ENCODE assay signal across 8 cellular contexts in genomic region chr1:153535664-153536585, GRCh38. TPM values are rescaled to one million over a fixed set of nuclear protein-coding genes. Genes with fewer than 3 reads are reported as not detected.
A peak's percentile ranks its signal among the peaks of the same experiment; 100 is the strongest.
DNase-seq lines count a peak whose midpoint lies in the region; ATAC-seq and TF ChIP-seq lines count a peak whose summit lies in the region.

TSS of gene S100A6 (minus strand) at chr1:153535991. CDS start at chr1:153535339, 652 bp downstream.

- H3K4me1 Mint-ChIP-seq in activated naive CD8-positive, alpha-beta T cell treated with anti-CD3 and anti-CD28 coated beads, Interleukin-2, amount 10 ng/mL, durations not matched to agents 7 days and 5 days, result peaks cover 60% of the 10 kb centered on the region

- H3K36me3 Mint-ChIP-seq in activated naive CD8-positive, alpha-beta T cell treated with anti-CD3 and anti-CD28 coated beads, Interleukin-2, amount 10 ng/mL, durations not matched to agents 7 days and 5 days, result peaks cover 6% of the 10 kb centered on the region

- H3F3A ChIP-seq in DOHH2 (ENCODE audit: control insufficient read depth, insufficient read depth), result no peaks in the 10 kb centered on the region

- peak within 1 kb of the TSS; percentile 48 for H3K4me3 ChIP-seq in DOHH2 (ENCODE audit: low read length)
- H3K4me3 ChIP-seq in HUES6 (ENCODE audit: low read depth, low read length), result peak within 1 kb of the TSS; percentile 55

- peak within 1 kb of the TSS; percentile 14 for H3K9ac ChIP-seq in HUES6 (ENCODE audit: low read length)

- H3K9me2 ChIP-seq in DOHH2 (replicated peaks; ENCODE audit: control insufficient read depth, low read length), result no peaks in the 10 kb centered on the region

- no peak within 1 kb of the TSS for H3K27ac ChIP-seq in DOHH2 (ENCODE audit: low read depth, low read length)
- H3K27ac ChIP-seq in HUES6 (ENCODE audit: low read depth, low read length), result no peak within 1 kb of the TSS
- peak within 1 kb of the TSS; percentile 78 for H3K27ac ChIP-seq in substantia nigra (ENCODE audit: low read depth, low read length, poor library complexity, severe bottlenecking)

- TF ChIP-seq CTCF in DOHH2 (IDR thresholded peaks at IDR 0.05; ENCODE audit: low read depth, low read length, poor library complexity, severe bottlenecking), result no peak
- no peak for TF ChIP-seq CTCF in omental fat pad (IDR thresholded peaks at IDR 0.05)

- no peaks in the 10 kb centered on the region for H3K27me3 Mint-ChIP-seq in activated naive CD8-positive, alpha-beta T cell treated with anti-CD3 and anti-CD28 coated beads, Interleukin-2, amount 10 ng/mL, durations not matched to agents 7 days and 5 days

- no peaks in the 10 kb centered on the region for H3K9me3 Mint-ChIP-seq in activated naive CD8-positive, alpha-beta T cell treated with anti-CD3 and anti-CD28 coated beads, Interleukin-2, amount 10 ng/mL, durations not matched to agents 7 days and 5 days

- peak; percentile 74 for DNase-seq in T follicular helper cell (ENCODE audit: low read depth)
- peak; percentile 81 for DNase-seq in activated naive CD8-positive, alpha-beta T cell treated with anti-CD3 and anti-CD28 coated beads, Interleukin-2, amount 10 ng/mL, durations not matched to agents 7 days and 5 days
- no peak for DNase-seq in glomerular endothelial cell (ENCODE audit: extremely low read depth, low read depth, low spot score)
- peak; percentile 60 for DNase-seq in omental fat pad (ENCODE audit: low spot score)
- DNase-seq in substantia nigra (lab: John Stamatoyannopoulos, UW), result peak in 39 of 49 donors; percentile 14 to 95 (median 42)
- DNase-seq in NCI-H187 (lab: John Stamatoyannopoulos, UW), result no peak

- peak within 1 kb of the TSS; percentile 62 for H3K4me2 ChIP-seq in DOHH2 (ENCODE audit: low read length)

- ATAC-seq in activated naive CD8-positive, alpha-beta T cell treated with anti-CD3 and anti-CD28 coated beads, Interleukin-2, amount 10 ng/mL, durations not matched to agents 7 days and 5 days (ENCODE audit: low read depth), result peak; percentile 78
- peak; percentile 75 for ATAC-seq in omental fat pad (ENCODE audit: low FRiP score)

- no peaks in the 10 kb centered on the region for H3K9me3 ChIP-seq in DOHH2 (ENCODE audit: control insufficient read depth, insufficient read depth, low read length)
- H3K9me3 ChIP-seq in HUES6 (ENCODE audit: control insufficient read depth, insufficient read depth, low read depth, low read length), result no peaks in the 10 kb centered on the region

- H3K36me3 ChIP-seq in DOHH2 (ENCODE audit: control insufficient read depth, low read length), result no peaks in the 10 kb centered on the region
- H3K36me3 ChIP-seq in HUES6 (ENCODE audit: control insufficient read depth, insufficient read depth, low read length), result no peaks in the 10 kb centered on the region

- POLR2A ChIA-PET in activated naive CD8-positive, alpha-beta T cell treated with anti-CD3 and anti-CD28 coated beads, Interleukin-2, amount 10 ng/mL, durations not matched to agents 7 days and 5 days (lab: Charles Lee), result interaction anchor here (0.8 to 6.8 kb wide), 15 partner anchors 9 to 442 kb away, joined by 3 to 140 read pairs (median 5); partner anchors contain the start of genes CHTOP, JTB, S100A2 and S100A4

- no peaks in the 10 kb centered on the region for H3K79me2 ChIP-seq in DOHH2 (ENCODE audit: control insufficient read depth, low read length)

- peaks cover 6% of the 10 kb centered on the region; the same call in 1 of the 2 replicates for H3K4me1 ChIP-seq in DOHH2 (ENCODE audit: control insufficient read depth, low read length)
- H3K4me1 ChIP-seq in HUES6 (ENCODE audit: control insufficient read depth, insufficient read depth, low read length), result peaks cover 34% of the 10 kb centered on the region

- H3K27me3 ChIP-seq in DOHH2 (ENCODE audit: control insufficient read depth, low read length) (peaks cover 32% of the 10 kb centered on the region), HUES6 (ENCODE audit: control insufficient read depth, insufficient read depth, low read length) (peaks cover 16% of the 10 kb centered on the region; the same call in 1 of the 2 replicates)

- H4K20me1 ChIP-seq in DOHH2 (ENCODE audit: control insufficient read depth, insufficient read depth, low read depth, low read length), result no peaks in the 10 kb centered on the region

- peak within 1 kb of the TSS; percentile 91 for H3K4me3 Mint-ChIP-seq in activated naive CD8-positive, alpha-beta T cell treated with anti-CD3 and anti-CD28 coated beads, Interleukin-2, amount 10 ng/mL, durations not matched to agents 7 days and 5 days

- peak within 1 kb of the TSS; percentile 99 for H3K27ac Mint-ChIP-seq in activated naive CD8-positive, alpha-beta T cell treated with anti-CD3 and anti-CD28 coated beads, Interleukin-2, amount 10 ng/mL, durations not matched to agents 7 days and 5 days

RNA-seq across cellular contexts. Expression of gene S100A6, which starts in this region (rescaled TPM):
- 100 to 1,000 TPM; 365 to 373 TPM for total RNA-seq in activated naive CD8-positive, alpha-beta T cell treated with anti-CD3 and anti-CD28 coated beads, Interleukin-2, amount 10 ng/mL, durations not matched to agents 7 days and 5 days
- total RNA-seq in glomerular endothelial cell (581 and 1,075 TPM in 2 replicates), omental fat pad (100 to 1,000 TPM; 315 to 566 (median 427) TPM)

Comparison
In these comparisons a context has a peak if more than half of its experiments do, and no peak if none do; other contexts are left out.
1. DNase-seq: peak in T follicular helper cell (single experiment), activated naive CD8-positive, alpha-beta T cell treated with anti-CD3 and anti-CD28 coated beads, Interleukin-2, amount 10 ng/mL, durations not matched to agents 7 days and 5 days (single experiment), omental fat pad (single experiment) and substantia nigra (39 of 49); none in glomerular endothelial cell (single experiment) and NCI-H187 (0 of 2).